Comparison of ENCODE assay signal across 8 cellular contexts in genomic region chr6:110179406-110180227, GRCh38. TPM values are rescaled to one million over a fixed set of nuclear protein-coding genes. Genes with fewer than 3 reads are reported as not detected.
DNase-seq lines count a peak whose midpoint lies in the region; TF ChIP-seq lines count a peak whose summit lies in the region.

WASF1 (minus strand) TSS chr6:110179670; CDS start chr6:110127601, 52,069 bp downstream.

- H3K27ac ChIP-seq in CD4-positive, alpha-beta memory T cell (ENCODE audit: low read depth, low read length) = peak within 1 kb of the TSS; percentile 88
- H3K27ac ChIP-seq in effector memory CD4-positive, alpha-beta T cell (ENCODE audit: insufficient read depth, low read length, poor library complexity, severe bottlenecking) = peak within 1 kb of the TSS; percentile 79

- POLR2A ChIA-PET in CD4-positive, alpha-beta memory T cell (lab: Charles Lee; ENCODE audit: partially characterized antibody) = interaction anchor here (0.7 to 3.0 kb wide), 15 partner anchors 9 to 802 kb away, joined by 3 to 14 read pairs (median 5); partner anchors contain the start of genes AK9, AMD1, CDK19 and FIG4

- H3K9me3 ChIP-seq in CD4-positive, alpha-beta memory T cell (ENCODE audit: control insufficient read depth in 1 of 2, low read length in 2 of 2) = no peaks in the 10 kb centered on the region
- H3K9me3 ChIP-seq in effector memory CD4-positive, alpha-beta T cell (ENCODE audit: control insufficient read depth, low read length) = no peaks in the 10 kb centered on the region

- H3K36me3 ChIP-seq in CD4-positive, alpha-beta memory T cell (ENCODE audit: insufficient read depth, low read length) = no peaks in the 10 kb centered on the region
- no peaks in the 10 kb centered on the region for H3K36me3 ChIP-seq in effector memory CD4-positive, alpha-beta T cell (ENCODE audit: control insufficient read depth, insufficient read depth, low read length)

- CTCF ChIA-PET in CD4-positive, alpha-beta memory T cell (lab: Charles Lee; ENCODE audit: partially characterized antibody) = interaction anchor here (0.6 to 4.5 kb wide), 8 partner anchors 9 to 697 kb away, joined by 3 to 36 read pairs (median 4); no protein-coding TSS in a partner anchor

- peaks cover 5 to 7% (median 6%) of the 10 kb centered on the region in 4 donors for H3K4me1 Mint-ChIP-seq in CD4-positive, alpha-beta memory T cell

- H3K27me3 Mint-ChIP-seq in CD4-positive, alpha-beta memory T cell = peaks cover 4 to 5% of the 10 kb centered on the region in 2 donors

- TF ChIP-seq CTCF in GM20000 (IDR thresholded peaks at IDR 0.05; ENCODE audit: extremely low read depth, missing control alignments) = no peak

- peaks cover 46% of the 10 kb centered on the region for H3K4me1 ChIP-seq in CD4-positive, alpha-beta memory T cell (ENCODE audit: insufficient read depth, low read length)
- H3K4me1 ChIP-seq in effector memory CD4-positive, alpha-beta T cell (ENCODE audit: control insufficient read depth, insufficient read depth, low read length, poor library complexity, severe bottlenecking) = peaks cover 24% of the 10 kb centered on the region

- H3K27ac Mint-ChIP-seq in CD4-positive, alpha-beta memory T cell = peak within 1 kb of the TSS; percentile 24 to 90 (median 64)

- peak within 1 kb of the TSS; percentile 82 to 92 (median 86) for H3K4me3 Mint-ChIP-seq in CD4-positive, alpha-beta memory T cell

- H3K4me3 ChIP-seq in CD4-positive, alpha-beta memory T cell (ENCODE audit: low read length in 2 of 2) = peak within 1 kb of the TSS; percentile 77 to 92
- H3K4me3 ChIP-seq in effector memory CD4-positive, alpha-beta T cell (ENCODE audit: insufficient read depth, low read depth, low read length, poor library complexity, severe bottlenecking) = peak within 1 kb of the TSS; percentile 98

- DNase-seq in CD4-positive, alpha-beta memory T cell = peak; percentile 90 to 93 (median 92)
- DNase-seq in GM20000 (ENCODE audit: low spot score) (peak; percentile 92), HS-5 (ENCODE audit: low read depth) (peak; percentile 94), NK-92 (lab: John Stamatoyannopoulos, UW; ENCODE audit: unreplicated experiment) (peak; percentile 13), lung microvascular endothelial cell (ENCODE audit: low read depth in 2 of 2) (peak; percentile 99)
- DNase-seq in activated CD8-positive, alpha-beta memory T cell treated with anti-CD3 and anti-CD28 coated beads for 24 hours = peak; percentile 95
- DNase-seq in effector memory CD4-positive, alpha-beta T cell = peak; percentile 77 to 87 (median 83)
- peak; percentile 77 to 84 (median 79) for DNase-seq in stimulated activated CD4-positive, alpha-beta T cell treated with anti-CD3 and anti-CD28 coated beads, TNF-alpha, amount 100 ng/mL, for 4 hours (ENCODE audit: low read depth in 3 of 3)

- no peaks in the 10 kb centered on the region for H3K9me3 Mint-ChIP-seq in CD4-positive, alpha-beta memory T cell

- no peaks in the 10 kb centered on the region for H3K27me3 ChIP-seq in CD4-positive, alpha-beta memory T cell (ENCODE audit: insufficient read depth, low read length)
- peaks cover 9% of the 10 kb centered on the region for H3K27me3 ChIP-seq in effector memory CD4-positive, alpha-beta T cell (replicated peaks; ENCODE audit: control insufficient read depth, insufficient read depth, low read length, poor library complexity, severe bottlenecking)

- H3K36me3 Mint-ChIP-seq in CD4-positive, alpha-beta memory T cell = no peaks in the 10 kb centered on the region

- intact Hi-C loops in CD4-positive, alpha-beta memory T cell (cut with micrococcal nuclease) = loop anchor here (1.0 to 10.0 kb wide), 12 partner anchors 139 to 1885 kb away; partner anchors contain the start of genes AFG1L, AK9, AMD1 and CD164

RNA-seq across cellular contexts. Expression of gene WASF1, which starts in this region (rescaled TPM):
- under 1 TPM; 0.39 to 0.70 TPM for total RNA-seq in CD4-positive, alpha-beta memory T cell
- polyA plus RNA-seq in CD4-positive, alpha-beta memory T cell = under 1 TPM; 0.09 to 0.13 TPM
- total RNA-seq in lung microvascular endothelial cell = 6.8 and 8.7 TPM in 2 replicates

Comparison
In these comparisons a context has a peak if more than half of its experiments do, and no peak if none do; other contexts are left out.
1. Peak in every context shown above with its lines: DNase-seq, H3K4me3 ChIP-seq and H3K27ac ChIP-seq.
2. Peak in DNase-seq, H3K4me3 ChIP-seq and H3K27ac ChIP-seq in CD4-positive, alpha-beta memory T cell; RNA of the gene not detected or under 1 TPM.
3. DNase-seq: peak in every context shown above with its lines; median percentile 99 in lung microvascular endothelial cell; 95 in activated CD8-positive, alpha-beta memory T cell treated with anti-CD3 and anti-CD28 coated beads for 24 hours; 94 in HS-5; 92 in CD4-positive, alpha-beta memory T cell; 92 in GM20000; 83 in effector memory CD4-positive, alpha-beta T cell; 79 in stimulated activated CD4-positive, alpha-beta T cell treated with anti-CD3 and anti-CD28 coated beads, TNF-alpha, amount 100 ng/mL, for 4 hours; 13 in NK-92.